In genomic region chr16:3020604-3021448, GRCh38 we compare ENCODE assay signal across 1 cellular context.
A peak's percentile ranks its signal among the peaks of the same experiment; 100 is the strongest.
TF ChIP-seq lines count a peak whose summit lies in the region.

No MANE protein-coding gene starts in this region.

TF ChIP-seq in HepG2, 621 proteins besides CTCF, POLR2A, EP300 and RAD21 (continued from another document and continues in another):
- TF ChIP-seq POGK (CRISPR knock-in tag; conservative IDR thresholded peaks at IDR 0.05) (peak; percentile 66; the same call in 1 of the 2 replicates), KDM3A (CRISPR knock-in tag; IDR thresholded peaks at IDR 0.05; ENCODE audit: low read depth) (no peak; the same call in 1 of the 2 replicates), LRRFIP1 (CRISPR knock-in tag; conservative IDR thresholded peaks at IDR 0.05) (no peak), ZNF800 (CRISPR knock-in tag; IDR thresholded peaks at IDR 0.05) (no peak; the same call in 1 of the 2 replicates), GRHL1 (CRISPR knock-in tag; conservative IDR thresholded peaks at IDR 0.05) (no peak), ZNF567 (CRISPR knock-in tag; IDR thresholded peaks at IDR 0.05; ENCODE audit: borderline replicate concordance) (no peak), CHCHD3 (CRISPR knock-in tag; IDR thresholded peaks at IDR 0.05) (no peak), ZNF660 (CRISPR knock-in tag; IDR thresholded peaks at IDR 0.05; ENCODE audit: borderline replicate concordance, low read depth) (no peak), TBL1XR1 (IDR thresholded peaks at IDR 0.05; ENCODE audit: borderline replicate concordance, low read length, partially characterized antibody) (peak; percentile 74), TSC22D2 (CRISPR knock-in tag; IDR thresholded peaks at IDR 0.05; ENCODE audit: borderline replicate concordance) (no peak), ATF4 (CRISPR knock-in tag; IDR thresholded peaks at IDR 0.05) (peak in 1 of 2 experiments; percentile 41; a peak in 1 of 4 replicates), MTA3 (CRISPR knock-in tag; IDR thresholded peaks at IDR 0.05) (no peak), MLLT10 (CRISPR knock-in tag; IDR thresholded peaks at IDR 0.05) (no peak), FOSL1 (CRISPR knock-in tag; IDR thresholded peaks at IDR 0.05; ENCODE audit: borderline replicate concordance) (peak; percentile 94), ZNF556 (CRISPR knock-in tag; IDR thresholded peaks at IDR 0.05; ENCODE audit: borderline replicate concordance) (peak; percentile 77; the same call in 1 of the 2 replicates), CC2D1A (CRISPR knock-in tag; IDR thresholded peaks at IDR 0.05) (no peak), NCOA5 (CRISPR knock-in tag; IDR thresholded peaks at IDR 0.05) (no peak), HNRNPH1 (optimal IDR thresholded peaks at IDR 0.05; ENCODE audit: low read depth, low read length) (peak; percentile 24), GTF3A (CRISPR knock-in tag; conservative IDR thresholded peaks at IDR 0.05) (peak; percentile 84; the same call in 1 of the 2 replicates), SMAD3 (CRISPR knock-in tag; IDR thresholded peaks at IDR 0.05) (peak; percentile 19; the same call in 1 of the 2 replicates), ZNF264 (CRISPR knock-in tag; IDR thresholded peaks at IDR 0.05) (no peak), MEF2D (CRISPR knock-in tag; IDR thresholded peaks at IDR 0.05) (peak; percentile 94), ZNF563 (CRISPR knock-in tag; IDR thresholded peaks at IDR 0.05) (no peak), ZNF343 (CRISPR knock-in tag; IDR thresholded peaks at IDR 0.05) (peak; percentile 52; the same call in 1 of the 2 replicates), PPARG (CRISPR knock-in tag; conservative IDR thresholded peaks at IDR 0.05) (no peak), ZNF710 (CRISPR knock-in tag; IDR thresholded peaks at IDR 0.05; ENCODE audit: borderline replicate concordance) (peak; percentile 12), ZSCAN21 (CRISPR knock-in tag; IDR thresholded peaks at IDR 0.05; ENCODE audit: borderline replicate concordance) (peak; percentile 65; the same call in 1 of the 2 replicates), RFXAP (CRISPR knock-in tag; IDR thresholded peaks at IDR 0.05; ENCODE audit: borderline replicate concordance) (peak; percentile 54; the same call in 1 of the 2 replicates), FOXO1 (CRISPR knock-in tag; IDR thresholded peaks at IDR 0.05) (peak; percentile 19; the same call in 1 of the 2 replicates), NR2F6 (IDR thresholded peaks at IDR 0.05) (peak; percentile 85), NR2F6 (CRISPR knock-in tag; IDR thresholded peaks at IDR 0.05) (peak; percentile 95), KLF15 (CRISPR knock-in tag; IDR thresholded peaks at IDR 0.05; ENCODE audit: borderline replicate concordance) (no peak), RFX1 (IDR thresholded peaks at IDR 0.05) (no peak), ZNF709 (CRISPR knock-in tag; IDR thresholded peaks at IDR 0.05) (peak; percentile 0; the same call in 1 of the 2 replicates), AHR (CRISPR knock-in tag; IDR thresholded peaks at IDR 0.05) (peak; percentile 26; the same call in 1 of the 2 replicates), SNAPC5 (CRISPR knock-in tag; IDR thresholded peaks at IDR 0.05; ENCODE audit: borderline replicate concordance) (no peak), EED (CRISPR knock-in tag; IDR thresholded peaks at IDR 0.05) (no peak), ZNF792 (CRISPR knock-in tag; IDR thresholded peaks at IDR 0.05) (peak; percentile 18; the same call in 1 of the 2 replicates), ZNF557 (CRISPR knock-in tag; IDR thresholded peaks at IDR 0.05) (0 out of 2 replicates have a peak, but pooled peaks have one; percentile 51), YEATS2 (CRISPR knock-in tag; IDR thresholded peaks at IDR 0.05; ENCODE audit: borderline replicate concordance) (peak; percentile 51; the same call in 1 of the 2 replicates), SRSF4 (IDR thresholded peaks at IDR 0.05; ENCODE audit: low read depth, low read length, poor library complexity, severe bottlenecking) (no peak), IRF2 (CRISPR knock-in tag; IDR thresholded peaks at IDR 0.05) (peak; percentile 70), REXO4 (CRISPR knock-in tag; IDR thresholded peaks at IDR 0.05; ENCODE audit: borderline replicate concordance) (no peak; the same call in 1 of the 2 replicates), ZNF335 (CRISPR knock-in tag; IDR thresholded peaks at IDR 0.05) (peak; percentile 84), ZSCAN5A (CRISPR knock-in tag; IDR thresholded peaks at IDR 0.05; ENCODE audit: borderline replicate concordance) (peak; percentile 75), CREB1 (IDR thresholded peaks at IDR 0.05) (peak; percentile 56), CREB1 (CRISPR knock-in tag; IDR thresholded peaks at IDR 0.05) (no peak), HDAC1 (CRISPR knock-in tag; IDR thresholded peaks at IDR 0.05) (peak; percentile 79), ZHX1 (CRISPR knock-in tag; IDR thresholded peaks at IDR 0.05; ENCODE audit: low read depth) (no peak)
